Comparison of ENCODE assay signal across 1 cellular context in genomic region chr17:80191192-80191591, GRCh38.
TF ChIP-seq lines count a peak whose summit lies in the region.

No MANE protein-coding gene starts in this region.

TF ChIP-seq in WTC11, 78 proteins besides CTCF, POLR2A, EP300 and RAD21 (continued from another document):
- no peak for TF ChIP-seq KAT7 (CRISPR knock-in tag; IDR thresholded peaks at IDR 0.05; ENCODE audit: borderline replicate concordance)
